ENCODE assay signal across 23 cellular contexts in genomic region chr13:110486061-110486780, GRCh38.
DNase-seq lines count a peak whose midpoint lies in the region; ATAC-seq and TF ChIP-seq lines count a peak whose summit lies in the region.
"Had no signal": no experiment of that assay in that cellular context is flagged by ENCODE, and none has a peak within 500 bp of the region (broad histone marks: within the 10 kb centered on the region; RNA-seq: fewer than 3 reads in every experiment).

No MANE protein-coding gene starts in this region.

- DNase-seq in ACHN (peak; percentile 27), NT2/D1 (ENCODE audit: low read depth, low spot score) (peak; percentile 28), nephron progenitor cell (no peak), putamen (ENCODE audit: low spot score) (no peak), CD1c-positive myeloid dendritic cell (ENCODE audit: extremely low spot score) (no peak)
- no peak for DNase-seq in activated naive CD4-positive, alpha-beta T cell (lab: John Stamatoyannopoulos, UW)
- DNase-seq: activated CD4-positive, alpha-beta memory T cell treated with anti-CD3 and anti-CD28 coated beads, Interleukin-2, amount 10 ng/mL, durations not matched to agents 7 days and 5 days; activated CD4-positive, CD25-positive, alpha-beta regulatory T cell; activated effector memory CD4-positive, alpha-beta T cell treated with Interleukin-2 at 50 U/mL for 16 hours; body of pancreas; DMS79 treated with DMSO at 0.1 percent for 48 hours; effector CD8-positive, alpha-beta T cell; MG63; NCI-H1417 treated with DMSO at 0.1 percent for 48 hours; NCI-H524; stimulated activated naive CD8-positive, alpha-beta T cell treated with anti-CD3 and anti-CD28 coated beads, Interleukin-15, amount 100 ng/mL, for 72 hours; T1000; transverse colon had no signal

- H3K4me3 ChIP-seq in NT2/D1 (ENCODE audit: insufficient read length, low read depth) (no peak overlapping the region), gastroesophageal sphincter (no peak overlapping the region)
- H3K4me3 ChIP-seq: body of pancreas, MG63, right atrium auricular region, transverse colon had no signal

- H3K9me3 ChIP-seq in NT2/D1 (ENCODE audit: insufficient read depth, low read length): no peaks in the 10 kb centered on the region; the same call in 1 of the 2 replicates
- no peaks in the 10 kb centered on the region for H3K9me3 ChIP-seq in gastroesophageal sphincter
- H3K9me3 ChIP-seq: body of pancreas, MG63, right atrium auricular region, transverse colon had no signal

- TF ChIP-seq CTCF in gastroesophageal sphincter (IDR thresholded peaks at IDR 0.05): no peak
- no peak for TF ChIP-seq CTCF in nephron progenitor cell (IDR thresholded peaks at IDR 0.05)

- H3K4me1 Mint-ChIP-seq in nephron progenitor cell: peaks cover 18% of the 10 kb centered on the region
- H3K4me1 Mint-ChIP-seq: activated CD4-positive, alpha-beta memory T cell treated with anti-CD3 and anti-CD28 coated beads, Interleukin-2, amount 10 ng/mL, durations not matched to agents 7 days and 5 days; B cell; stimulated activated naive CD8-positive, alpha-beta T cell treated with anti-CD3 and anti-CD28 coated beads, Interleukin-15, amount 100 ng/mL, for 72 hours had no signal

- peaks cover 7% of the 10 kb centered on the region for H3K27me3 Mint-ChIP-seq in nephron progenitor cell (ENCODE audit: low read depth, poor library complexity)
- H3K27me3 Mint-ChIP-seq: activated CD4-positive, alpha-beta memory T cell treated with anti-CD3 and anti-CD28 coated beads, Interleukin-2, amount 10 ng/mL, durations not matched to agents 7 days and 5 days; B cell had no signal

- peaks cover 7% of the 10 kb centered on the region for H3K4me1 ChIP-seq in NT2/D1 (ENCODE audit: insufficient read depth, insufficient read length)
- H3K4me1 ChIP-seq in gastroesophageal sphincter: no peaks in the 10 kb centered on the region
- H3K4me1 ChIP-seq: body of pancreas, right atrium auricular region, transverse colon had no signal

- in situ Hi-C loops in ACHN (cut with HindIII; ENCODE audit: low pct_ligation_motif_present, low pct_unique_long_range_greater_than_20kb, low sequenced_read_pairs): no loop called here

- no peaks in the 10 kb centered on the region for H3K9me3 Mint-ChIP-seq in nephron progenitor cell
- H3K9me3 Mint-ChIP-seq: activated CD4-positive, alpha-beta memory T cell treated with anti-CD3 and anti-CD28 coated beads, Interleukin-2, amount 10 ng/mL, durations not matched to agents 7 days and 5 days; stimulated activated naive CD8-positive, alpha-beta T cell treated with anti-CD3 and anti-CD28 coated beads, Interleukin-15, amount 100 ng/mL, for 72 hours had no signal

- H3K9ac ChIP-seq in NT2/D1 (ENCODE audit: insufficient read length, low read depth): peak overlapping the region; percentile 67

- H3K36me3 Mint-ChIP-seq in nephron progenitor cell (ENCODE audit: low read depth): peaks cover 71% of the 10 kb centered on the region

- H3K27me3 ChIP-seq in NT2/D1 (ENCODE audit: insufficient read depth, insufficient read length) (no peaks in the 10 kb centered on the region), gastroesophageal sphincter (no peaks in the 10 kb centered on the region)
- H3K27me3 ChIP-seq: body of pancreas, MG63, right atrium auricular region, transverse colon had no signal

- H3K27ac ChIP-seq in gastroesophageal sphincter: peak overlapping the region in 3 of 4 donors; percentile 8 to 57 (median 48)
- H3K27ac ChIP-seq: body of pancreas, right atrium auricular region, transverse colon had no signal

- no peak for TF ChIP-seq POLR2A in gastroesophageal sphincter (IDR thresholded peaks at IDR 0.05)

- H3K4me3 Mint-ChIP-seq in nephron progenitor cell: no peak overlapping the region
- H3K4me3 Mint-ChIP-seq: activated CD4-positive, alpha-beta memory T cell treated with anti-CD3 and anti-CD28 coated beads, Interleukin-2, amount 10 ng/mL, durations not matched to agents 7 days and 5 days; B cell; stimulated activated naive CD8-positive, alpha-beta T cell treated with anti-CD3 and anti-CD28 coated beads, Interleukin-15, amount 100 ng/mL, for 72 hours had no signal

- peak overlapping the region; percentile 80 for H3K27ac Mint-ChIP-seq in nephron progenitor cell
- H3K27ac Mint-ChIP-seq: activated CD4-positive, alpha-beta memory T cell treated with anti-CD3 and anti-CD28 coated beads, Interleukin-2, amount 10 ng/mL, durations not matched to agents 7 days and 5 days; B cell; stimulated activated naive CD8-positive, alpha-beta T cell treated with anti-CD3 and anti-CD28 coated beads, Interleukin-15, amount 100 ng/mL, for 72 hours had no signal

- TF ChIP-seq EP300 in gastroesophageal sphincter (IDR thresholded peaks at IDR 0.05): no peak

- ATAC-seq in gastroesophageal sphincter (no peak), GM21576 (IDR thresholded peaks at IDR 0.05; ENCODE audit: unreplicated experiment) (no peak)
- ATAC-seq: body of pancreas; Right ventricle myocardium inferior; stimulated activated naive CD8-positive, alpha-beta T cell treated with anti-CD3 and anti-CD28 coated beads, Interleukin-15, amount 100 ng/mL, for 72 hours had no signal

- WGBS in gastroesophageal sphincter (ENCODE audit: low coverage in 1 of 2), 2 donors: 69% methylated on average over 9 of the region's 17 CpGs; no CpG with 5 or more reads in 1 of the 2 donors

- H3K36me3 ChIP-seq in NT2/D1 (ENCODE audit: insufficient read depth, insufficient read length, low read length) (peaks cover 62% of the 10 kb centered on the region), gastroesophageal sphincter (peaks cover 0 to 92% of the 10 kb centered on the region in 2 donors)
- H3K36me3 ChIP-seq: MG63 had no signal

Comparison
In these comparisons a context has a peak if more than half of its experiments do, and no peak if none do; other contexts are left out.
1. DNase-seq: peak in ACHN (single experiment) and NT2/D1 (single experiment); none in nephron progenitor cell (single experiment), putamen (single experiment), CD1c-positive myeloid dendritic cell (single experiment) and activated naive CD4-positive, alpha-beta T cell (0 of 4).